In the genomic region with DNA sequence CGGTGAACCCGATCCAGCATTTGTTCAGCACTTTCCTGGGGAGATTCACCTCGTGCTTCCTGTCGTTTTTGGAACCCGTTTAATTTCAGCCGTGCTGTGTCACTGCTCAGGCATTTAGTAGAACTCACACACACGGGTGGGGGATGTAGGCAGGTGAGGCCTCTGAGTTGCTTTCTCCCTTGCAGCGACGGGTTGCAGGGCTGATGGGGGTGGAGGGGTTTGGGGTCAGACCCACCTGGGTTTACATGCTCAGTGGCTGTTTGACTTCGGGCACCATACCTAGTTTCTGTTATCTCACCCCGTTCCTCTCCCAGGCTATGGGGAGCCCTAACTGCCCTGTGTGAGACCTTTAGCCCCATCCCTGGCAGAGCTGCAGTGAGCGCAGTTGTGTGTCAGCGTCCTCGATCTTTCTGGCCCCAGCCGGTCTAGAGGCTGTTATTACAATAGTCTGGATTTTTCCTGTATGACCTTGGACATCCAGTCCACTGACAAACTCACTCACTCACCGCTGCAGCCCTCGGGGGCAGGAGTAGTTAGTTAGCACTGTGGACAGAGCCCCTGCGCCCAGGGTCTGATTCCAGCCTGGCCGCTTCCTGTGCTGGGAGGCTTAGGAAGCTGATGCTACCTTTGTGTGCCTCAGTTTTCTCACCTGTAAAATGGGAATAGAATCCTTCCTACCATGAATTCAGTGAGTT, we compare ENCODE assay signal across 1 cellular context.
TF ChIP-seq lines count a peak whose summit lies in the region.

No MANE protein-coding gene starts in this region.

TF ChIP-seq in GM12878, 131 proteins besides CTCF, POLR2A, EP300 and RAD21:
- TF ChIP-seq YBX1 (IDR thresholded peaks at IDR 0.05), result no peak
- no peak for TF ChIP-seq YY1 (IDR thresholded peaks at IDR 0.05; ENCODE audit: low read depth, low read length)
